ENCODE assay signal across 8 cellular contexts in genomic region chrX:102720237-102721168, GRCh38. TPM values are rescaled to one million over a fixed set of nuclear protein-coding genes. Genes with fewer than 3 reads are reported as not detected.
DNase-seq lines count a peak whose midpoint lies in the region; ATAC-seq and TF ChIP-seq lines count a peak whose summit lies in the region.

Gene GPRASP3 (plus strand): TSS chrX:102720743. CDS start chrX:102748996, 28,253 bp downstream.

- H3K27me3 Mint-ChIP-seq in activated T-helper 1 cell treated with anti-CD3 and anti-CD28 coated beads, Interleukin-12 subunit alpha, Interleukin-12 subunit beta, Interleukin-2, Interleukin-4 antibody, amounts not matched to agents 30 ng/mL and 10 ng/mL and 1 ng/mL, durations not matched to agents 14 hours and 24 hours and 36 hours (ENCODE audit: insufficient read depth), result no peaks in the 10 kb centered on the region
- no peaks in the 10 kb centered on the region for H3K27me3 Mint-ChIP-seq in natural killer cell (ENCODE audit: low read depth in 2 of 2)

- no peak for TF ChIP-seq CTCF in natural killer cell (IDR thresholded peaks at IDR 0.05)

- intact Hi-C loops in activated T-helper 1 cell treated with anti-CD3 and anti-CD28 coated beads, Interleukin-12 subunit alpha, Interleukin-12 subunit beta, Interleukin-2, Interleukin-4 antibody, amounts not matched to agents 30 ng/mL and 10 ng/mL and 1 ng/mL, durations not matched to agents 14 hours and 24 hours and 36 hours (cut with micrococcal nuclease), result loop anchor here (1.0 to 2.0 kb wide), 3 partner anchors 49 to 122 kb away; partner anchors contain the start of gene ARMCX5
- intact Hi-C loops in natural killer cell (cut with micrococcal nuclease), result no loop called here

- H3K27ac Mint-ChIP-seq in activated T-helper 1 cell treated with anti-CD3 and anti-CD28 coated beads, Interleukin-12 subunit alpha, Interleukin-12 subunit beta, Interleukin-2, Interleukin-4 antibody, amounts not matched to agents 30 ng/mL and 10 ng/mL and 1 ng/mL, durations not matched to agents 14 hours and 24 hours and 36 hours, result peak within 1 kb of the TSS; percentile 88
- peak within 1 kb of the TSS; percentile 80 to 88 for H3K27ac Mint-ChIP-seq in natural killer cell

- H3K9me3 Mint-ChIP-seq in activated T-helper 1 cell treated with anti-CD3 and anti-CD28 coated beads, Interleukin-12 subunit alpha, Interleukin-12 subunit beta, Interleukin-2, Interleukin-4 antibody, amounts not matched to agents 30 ng/mL and 10 ng/mL and 1 ng/mL, durations not matched to agents 14 hours and 24 hours and 36 hours, result no peaks in the 10 kb centered on the region
- no peaks in the 10 kb centered on the region for H3K9me3 Mint-ChIP-seq in natural killer cell

- peak; percentile 72 for ATAC-seq in GM18867 (IDR thresholded peaks at IDR 0.05; ENCODE audit: unreplicated experiment)
- ATAC-seq in HG03159 (IDR thresholded peaks at IDR 0.05; ENCODE audit: unreplicated experiment), result peak; percentile 95
- ATAC-seq in natural killer cell, result peak; percentile 88 to 98 (median 98)

- H3K36me3 Mint-ChIP-seq in activated T-helper 1 cell treated with anti-CD3 and anti-CD28 coated beads, Interleukin-12 subunit alpha, Interleukin-12 subunit beta, Interleukin-2, Interleukin-4 antibody, amounts not matched to agents 30 ng/mL and 10 ng/mL and 1 ng/mL, durations not matched to agents 14 hours and 24 hours and 36 hours (ENCODE audit: low read depth), result no peaks in the 10 kb centered on the region
- no peaks in the 10 kb centered on the region for H3K36me3 Mint-ChIP-seq in natural killer cell

- H3K4me1 Mint-ChIP-seq in activated T-helper 1 cell treated with anti-CD3 and anti-CD28 coated beads, Interleukin-12 subunit alpha, Interleukin-12 subunit beta, Interleukin-2, Interleukin-4 antibody, amounts not matched to agents 30 ng/mL and 10 ng/mL and 1 ng/mL, durations not matched to agents 14 hours and 24 hours and 36 hours (ENCODE audit: low read depth), result peaks cover 11% of the 10 kb centered on the region
- peaks cover 7 to 8% of the 10 kb centered on the region in 2 donors for H3K4me1 Mint-ChIP-seq in natural killer cell

- H3K4me3 Mint-ChIP-seq in activated T-helper 1 cell treated with anti-CD3 and anti-CD28 coated beads, Interleukin-12 subunit alpha, Interleukin-12 subunit beta, Interleukin-2, Interleukin-4 antibody, amounts not matched to agents 30 ng/mL and 10 ng/mL and 1 ng/mL, durations not matched to agents 14 hours and 24 hours and 36 hours, result peak within 1 kb of the TSS; percentile 88
- peak within 1 kb of the TSS; percentile 94 for H3K4me3 Mint-ChIP-seq in natural killer cell

- DNase-seq in NCI-H748 treated with DMSO at 0.1 percent for 48 hours (lab: John Stamatoyannopoulos, UW) (peak; percentile 23), fibroblast of gingiva (ENCODE audit: low read depth) (peak; percentile 73), natural killer cell (peak; percentile 59), RKO (ENCODE audit: low spot score) (no peak)
- DNase-seq in activated T-helper 1 cell treated with anti-CD3 and anti-CD28 coated beads, Interleukin-12 subunit alpha, Interleukin-12 subunit beta, Interleukin-2, Interleukin-4 antibody, amounts not matched to agents 30 ng/mL and 10 ng/mL and 1 ng/mL, durations not matched to agents 14 hours and 24 hours and 36 hours (ENCODE audit: low spot score), result peak; percentile 56
- peak; percentile 42 to 72 (median 60) for DNase-seq in stimulated activated naive CD4-positive, alpha-beta T cell (lab: John Stamatoyannopoulos, UW)

RNA-seq across cellular contexts. Expression of gene GPRASP3, which starts in this region (rescaled TPM):
- 0.65 and 0.88 TPM in 2 replicates for total RNA-seq in activated T-helper 1 cell treated with anti-CD3 and anti-CD28 coated beads, Interleukin-12 subunit alpha, Interleukin-12 subunit beta, Interleukin-2, Interleukin-4 antibody, amounts not matched to agents 30 ng/mL and 10 ng/mL and 1 ng/mL, durations not matched to agents 14 hours and 24 hours and 36 hours
- 1 to 10 TPM; 2.1 to 2.9 (median 2.6) TPM for total RNA-seq in natural killer cell

Comparison
In these comparisons a context has a peak if more than half of its experiments do, and no peak if none do; other contexts are left out.
1. Peak in DNase-seq in activated T-helper 1 cell treated with anti-CD3 and anti-CD28 coated beads, Interleukin-12 subunit alpha, Interleukin-12 subunit beta, Interleukin-2, Interleukin-4 antibody, amounts not matched to agents 30 ng/mL and 10 ng/mL and 1 ng/mL, durations not matched to agents 14 hours and 24 hours and 36 hours; RNA of the gene not detected or under 1 TPM.